27 cellular contexts compared by ENCODE assay signal in the genomic region with DNA sequence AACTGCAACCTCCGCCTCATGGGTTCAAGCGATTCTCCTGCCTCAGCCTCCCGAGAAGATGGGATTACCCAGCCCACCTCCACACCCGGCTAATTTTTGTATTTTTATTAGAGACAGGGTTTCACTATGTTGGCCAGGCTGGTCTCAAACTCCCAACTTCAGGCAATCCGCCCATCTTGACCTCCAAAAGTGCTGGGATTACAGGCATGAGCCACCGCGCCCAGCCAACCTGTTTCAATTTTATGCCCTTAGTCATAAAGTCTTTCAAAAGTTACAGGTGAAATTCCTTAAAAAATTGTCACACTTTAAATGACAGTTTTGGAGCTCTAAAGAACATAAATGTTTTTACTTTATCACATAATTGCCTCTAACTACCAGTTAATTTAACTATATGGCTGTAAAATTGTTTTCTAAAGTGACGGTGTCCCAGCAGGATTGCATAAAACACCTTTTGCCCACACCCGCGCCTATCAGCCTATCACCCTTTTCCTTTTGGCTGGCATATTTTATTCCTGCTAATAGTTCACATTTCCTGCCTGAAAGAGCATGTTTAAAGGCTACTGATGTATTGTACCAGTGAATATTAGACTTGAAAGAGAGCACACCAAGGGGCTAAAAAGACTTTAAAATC.
"Had no signal": no experiment of that assay in that cellular context is flagged by ENCODE, and none has a peak within 500 bp of the region (broad histone marks: within the 10 kb centered on the region; RNA-seq: fewer than 3 reads in every experiment).

No MANE protein-coding gene starts in this region.

- H3K4me3 Mint-ChIP-seq: naive B cell; natural killer cell; nephron progenitor cell; stimulated activated naive B cell treated with anti-CD40 and anti-IgM and Interleukin-4, amounts not matched to agents 10 μg/mL and 1 μg/mL and 100 μg/mL, for 72 hours had no signal

- H3K27ac ChIP-seq: left lung, lower lobe of right lung, ovary, right atrium auricular region, right lobe of liver, stomach, testis, thyroid gland, upper lobe of right lung, uterus had no signal

- DNase-seq: hippocampal formation; kidney glomerular epithelial cell; left cardiac atrium; left lung; lower lobe of right lung; mammary epithelial cell; mesenchymal stem cell; naive B cell; natural killer cell; nephron progenitor cell; ovary; right lobe of liver; stimulated activated CD4-positive, alpha-beta T cell treated with anti-CD3 and anti-CD28 coated beads, Interleukin-12 subunit alpha, Interleukin-12 subunit beta, amount 100 ng/mL, for 4 hours; stimulated activated CD4-positive, alpha-beta T cell treated with anti-CD3 and anti-CD28 coated beads, Interleukin-15, amount 100 ng/mL, for 24 hours; stimulated activated CD4-positive, alpha-beta T cell treated with anti-CD3 and anti-CD28 coated beads, Interleukin-2, amount 100 ng/mL, for 24 hours; stimulated activated CD4-positive, alpha-beta T cell treated with anti-CD3 and anti-CD28 coated beads, Interleukin-4, amount 100 ng/mL, for 1 hour; stimulated activated naive B cell treated with anti-CD40 and anti-IgM and Interleukin-4, amounts not matched to agents 10 μg/mL and 1 μg/mL and 100 μg/mL, for 72 hours; stimulated activated naive CD8-positive, alpha-beta T cell treated with anti-CD3 and anti-CD28 coated beads, Interleukin-15, Interleukin-2, amounts not matched to agents 100 U/mL and 50 U/mL, for 24 hours; stomach; testis; thyroid gland; trophoblast cell; upper lobe of right lung; uterus had no signal

- H3K4me1 ChIP-seq: left lung, lower lobe of right lung, right atrium auricular region, right lobe of liver, testis, upper lobe of right lung, uterus had no signal

- H3K36me3 Mint-ChIP-seq: naive B cell; natural killer cell; stimulated activated naive B cell treated with anti-CD40 and anti-IgM and Interleukin-4, amounts not matched to agents 10 μg/mL and 1 μg/mL and 100 μg/mL, for 72 hours had no signal

- H3K36me3 ChIP-seq: left lung, lower lobe of right lung, ovary, right atrium auricular region, right lobe of liver, stomach, thyroid gland, upper lobe of right lung, uterus had no signal

- ATAC-seq: left cardiac atrium; left lung; lower lobe of right lung; natural killer cell; right lobe of liver; stimulated activated naive B cell treated with anti-CD40 and anti-IgM and Interleukin-4, amounts not matched to agents 10 μg/mL and 1 μg/mL and 100 μg/mL, for 72 hours; stimulated activated naive CD8-positive, alpha-beta T cell treated with anti-CD3 and anti-CD28 coated beads, Interleukin-15, Interleukin-2, amounts not matched to agents 100 U/mL and 50 U/mL, for 24 hours; upper lobe of right lung had no signal

- H3K9me3 Mint-ChIP-seq: natural killer cell; nephron progenitor cell; stimulated activated naive B cell treated with anti-CD40 and anti-IgM and Interleukin-4, amounts not matched to agents 10 μg/mL and 1 μg/mL and 100 μg/mL, for 72 hours had no signal

- H3K4me1 Mint-ChIP-seq: naive B cell; natural killer cell; stimulated activated naive B cell treated with anti-CD40 and anti-IgM and Interleukin-4, amounts not matched to agents 10 μg/mL and 1 μg/mL and 100 μg/mL, for 72 hours had no signal

- H3K9me3 ChIP-seq: left lung, lower lobe of right lung, ovary, right atrium auricular region, right lobe of liver, stomach, testis, thyroid gland, upper lobe of right lung, uterus had no signal

- FAIRE-seq: keratinocyte had no signal

- H3K27ac Mint-ChIP-seq: naive B cell, natural killer cell, nephron progenitor cell, progenitor cell of endocrine pancreas had no signal

- H3K4me3 ChIP-seq: left lung, lower lobe of right lung, ovary, right atrium auricular region, right lobe of liver, stomach, testis, thyroid gland, upper lobe of right lung, uterus had no signal

- H3K27me3 Mint-ChIP-seq: naive B cell; progenitor cell of endocrine pancreas; stimulated activated naive B cell treated with anti-CD40 and anti-IgM and Interleukin-4, amounts not matched to agents 10 μg/mL and 1 μg/mL and 100 μg/mL, for 72 hours had no signal

- H3K27me3 ChIP-seq: left lung, ovary, right atrium auricular region, right lobe of liver, stomach, testis, thyroid gland, upper lobe of right lung, uterus had no signal
